ENCODE assay signal across 8 cellular contexts in genomic region chr1:75725256-75725655, GRCh38. TPM values are rescaled to one million over a fixed set of nuclear protein-coding genes. Genes with fewer than 3 reads are reported as not detected.
A peak's percentile ranks its signal among the peaks of the same experiment; 100 is the strongest.
DNase-seq lines count a peak whose midpoint lies in the region; ATAC-seq and TF ChIP-seq lines count a peak whose summit lies in the region.

No MANE protein-coding gene starts in this region.

- no peak for ATAC-seq in GM18502 (IDR thresholded peaks at IDR 0.05; ENCODE audit: poor library complexity, unreplicated experiment)
- ATAC-seq in GM18858 (IDR thresholded peaks at IDR 0.05; ENCODE audit: unreplicated experiment) = no peak

- no peak for TF ChIP-seq POLR2A in Peyer's patch (IDR thresholded peaks at IDR 0.05)
- no peak for TF ChIP-seq POLR2A in ovary (IDR thresholded peaks at IDR 0.05)

- no peak for DNase-seq in GM12864 (ENCODE audit: low read depth)
- DNase-seq in Peyer's patch = no peak
- no peak for DNase-seq in epithelial cell of proximal tubule (ENCODE audit: low read depth)
- DNase-seq in ovary = no peak
- no peak for DNase-seq in HCEC 1CT
- no peak for DNase-seq in AG08396 (ENCODE audit: low spot score)

- intact Hi-C loops in ovary (cut with DNase I) = loop anchor here in 1 of 4 donors (10.0 kb wide), 1 partner anchor 60 kb away; the partner anchor contains the start of gene RABGGTB

- WGBS in ovary, 3 donors = 0 to 6% (median 3%) methylated on average over 1 of the region's 1 CpG

- H3K4me3 ChIP-seq in GM12864 (ENCODE audit: low read depth, low read length) (peak overlapping the region; percentile 74), Peyer's patch (peak overlapping the region; percentile 64 to 84 (median 79)), epithelial cell of proximal tubule (ENCODE audit: low read depth, low read length) (peak overlapping the region; percentile 90), ovary (peak overlapping the region; percentile 88)

- H3K4me1 ChIP-seq in Peyer's patch = peaks cover 0 to 10% (median 1%) of the 10 kb centered on the region in 4 donors
- peaks cover 6% of the 10 kb centered on the region for H3K4me1 ChIP-seq in ovary (ENCODE audit: insufficient read depth)

- TF ChIP-seq EP300 in ovary (IDR thresholded peaks at IDR 0.05) = no peak

- H3K27me3 ChIP-seq in Peyer's patch (no peaks in the 10 kb centered on the region), ovary (no peaks in the 10 kb centered on the region)

- H3K27ac ChIP-seq in Peyer's patch (peak overlapping the region; percentile 88 to 93 (median 92)), ovary (peak overlapping the region in 1 of 2 donors; percentile 88)

- H3K36me3 ChIP-seq in Peyer's patch (no peaks in the 10 kb centered on the region), ovary (no peaks in the 10 kb centered on the region)

- H3K9me3 ChIP-seq in Peyer's patch = no peaks in the 10 kb centered on the region
- no peaks in the 10 kb centered on the region for H3K9me3 ChIP-seq in ovary

- TF ChIP-seq CTCF in GM12864 (IDR thresholded peaks at IDR 0.05; ENCODE audit: low read depth, low read length, missing control alignments) = no peak
- TF ChIP-seq CTCF in Peyer's patch (IDR thresholded peaks at IDR 0.05) = no peak
- no peak for TF ChIP-seq CTCF in epithelial cell of proximal tubule (conservative IDR thresholded peaks at IDR 0.05; ENCODE audit: low read depth, low read length)
- no peak for TF ChIP-seq CTCF in ovary (IDR thresholded peaks at IDR 0.05)

RNA-seq across cellular contexts. Expression of gene ACADM, which starts 0.7 kb away (rescaled TPM):
- total RNA-seq in Peyer's patch (100 to 1,000 TPM in 2 of 4 donors, 10 to 100 TPM in 2; 59.4 to 191 (median 98.8) TPM), epithelial cell of proximal tubule (37.1 and 37.8 TPM in 2 replicates), ovary (10 to 100 TPM; 38.9 to 59.3 (median 54.9) TPM)
- polyA plus RNA-seq in ovary = 10 to 100 TPM; 40.7 to 61.7 TPM
